In genomic region chr12:110001596-110001995, GRCh38 we compare ENCODE assay signal across 13 cellular contexts. TPM values are rescaled to one million over a fixed set of nuclear protein-coding genes. Genes with fewer than 3 reads are reported as not detected.
DNase-seq lines count a peak whose midpoint lies in the region; ATAC-seq, FAIRE-seq and TF ChIP-seq lines count a peak whose summit lies in the region.
"Had no signal": no experiment of that assay in that cellular context is flagged by ENCODE, and none has a peak within 500 bp of the region (broad histone marks: within the 10 kb centered on the region; RNA-seq: fewer than 3 reads in every experiment).

No MANE protein-coding gene starts in this region.

- H3K36me3 ChIP-seq in astrocyte (ENCODE audit: insufficient read depth, low read length), result peaks cover 8% of the 10 kb centered on the region
- H3K36me3 ChIP-seq: left ventricle myocardium inferior had no signal

- no peak overlapping the region for H2AFZ ChIP-seq in astrocyte (ENCODE audit: low read depth, low read length)

- peak overlapping the region; percentile 94 for H3K4me2 ChIP-seq in astrocyte (ENCODE audit: low read length)

- peak overlapping the region; percentile 84 for H3K27ac ChIP-seq in astrocyte (ENCODE audit: low read depth, low read length)
- H3K27ac ChIP-seq: left ventricle myocardium inferior had no signal

- peaks cover 34% of the 10 kb centered on the region for H3K4me1 ChIP-seq in astrocyte (ENCODE audit: insufficient read depth, low read length)

- H3K9ac ChIP-seq in astrocyte (ENCODE audit: low read length), result peak overlapping the region; percentile 72

- ATAC-seq in memory B cell (ENCODE audit: low read depth) (no peak), GM21447 (IDR thresholded peaks at IDR 0.05; ENCODE audit: unreplicated experiment) (no peak)

- peaks cover 4% of the 10 kb centered on the region for H3K4me1 Mint-ChIP-seq in astrocyte (ENCODE audit: low read depth, unreplicated experiment)
- H3K4me1 Mint-ChIP-seq in memory B cell, result peaks cover 44% of the 10 kb centered on the region

- H3K27me3 Mint-ChIP-seq in astrocyte (ENCODE audit: low read depth, unreplicated experiment), result no peaks in the 10 kb centered on the region
- no peaks in the 10 kb centered on the region for H3K27me3 Mint-ChIP-seq in memory B cell

- no peaks in the 10 kb centered on the region for H3K27me3 ChIP-seq in astrocyte (ENCODE audit: insufficient read depth, low read length)

- H3K27ac Mint-ChIP-seq in astrocyte (ENCODE audit: unreplicated experiment) (no peak overlapping the region), memory B cell (peak overlapping the region; percentile 99)

- H3K4me3 Mint-ChIP-seq in astrocyte (ENCODE audit: unreplicated experiment), result no peak overlapping the region
- H3K4me3 Mint-ChIP-seq in memory B cell, result peak overlapping the region; percentile 100

- no peaks in the 10 kb centered on the region for H3K9me3 Mint-ChIP-seq in astrocyte (ENCODE audit: unreplicated experiment)
- H3K9me3 Mint-ChIP-seq in memory B cell, result no peaks in the 10 kb centered on the region

- H3K4me3 ChIP-seq in HFF-Myc (replicated peaks; ENCODE audit: low read depth, low read length) (peak overlapping the region; percentile 82), astrocyte (ENCODE audit: insufficient read depth, low read depth, low read length) (no peak overlapping the region)
- H3K4me3 ChIP-seq: left ventricle myocardium inferior had no signal

- FAIRE-seq in astrocyte (lab: Jason Lieb, UNC), result no peak

- peaks cover 11% of the 10 kb centered on the region for H4K20me1 ChIP-seq in astrocyte (ENCODE audit: insufficient read depth, low read length)

- no peak for TF ChIP-seq CTCF in AG09319 (IDR thresholded peaks at IDR 0.05; ENCODE audit: low read depth, low read length)
- no peak for TF ChIP-seq CTCF in HFF-Myc (IDR thresholded peaks at IDR 0.05; ENCODE audit: low read depth, low read length, missing control alignments)
- no peak for TF ChIP-seq CTCF in astrocyte (IDR thresholded peaks at IDR 0.05; ENCODE audit: insufficient read depth, low read depth, low read length)

- H3K79me2 ChIP-seq in astrocyte (ENCODE audit: insufficient read depth, low read length), result peaks cover 76% of the 10 kb centered on the region

- H3K36me3 Mint-ChIP-seq in astrocyte (ENCODE audit: low read depth, unreplicated experiment), result no peaks in the 10 kb centered on the region
- peaks cover 13% of the 10 kb centered on the region for H3K36me3 Mint-ChIP-seq in memory B cell

- no peaks in the 10 kb centered on the region for H3K9me3 ChIP-seq in astrocyte (ENCODE audit: insufficient read depth, low read depth, low read length)
- H3K9me3 ChIP-seq: left ventricle myocardium inferior had no signal

- peak; percentile 37 for DNase-seq in AG09319 (ENCODE audit: extremely low read depth, low read depth)
- DNase-seq in HFF-Myc (ENCODE audit: extremely low read depth, low read depth), result peak; percentile 19
- DNase-seq in astrocyte (ENCODE audit: low read depth), result peak; percentile 95
- no peak for DNase-seq in memory B cell (ENCODE audit: low spot score in 2 of 2)
- DNase-seq in DMS79 treated with DMSO at 0.1 percent for 48 hours (lab: John Stamatoyannopoulos, UW), result no peak
- DNase-seq in SK-N-DZ (ENCODE audit: low spot score), result no peak
- DNase-seq in NCI-H2196 treated with DMSO at 0.1 percent for 48 hours (lab: John Stamatoyannopoulos, UW; ENCODE audit: unreplicated experiment), result no peak
- DNase-seq: activated CD8-positive, alpha-beta memory T cell treated with anti-CD3 and anti-CD28 coated beads, Interleukin-2, amount 50 U/mL, for 48 hours; effector CD8-positive, alpha-beta T cell; left ventricle myocardium inferior; NCI-H1092; substantia nigra had no signal

RNA-seq across cellular contexts. Expression of gene ANKRD13A, which starts 2.4 kb away (rescaled TPM):
- 22.5 and 23.9 TPM in 2 replicates for total RNA-seq in astrocyte
- polyA plus RNA-seq in SK-N-DZ (2014; cell fraction: cytosol; rRNA removed), result 40.7 and 64.8 TPM in 2 replicates
- 70.7 and 95.2 TPM in 2 replicates for polyA plus RNA-seq in SK-N-DZ (2014; cell fraction: nucleus; rRNA removed)

RNA-seq across cellular contexts. Expression of gene GIT2, which starts 5.4 kb away (rescaled TPM):
- 32.7 and 33.4 TPM in 2 replicates for total RNA-seq in astrocyte
- polyA plus RNA-seq in SK-N-DZ (2014; cell fraction: cytosol; rRNA removed), result 11.4 and 14.0 TPM in 2 replicates
- polyA plus RNA-seq in SK-N-DZ (2014; cell fraction: nucleus; rRNA removed), result 19.4 and 29.2 TPM in 2 replicates

RNA-seq across cellular contexts. Expression of gene C12orf76, which starts 46.7 kb away (rescaled TPM):
- 11.5 and 13.0 TPM in 2 replicates for total RNA-seq in astrocyte
- polyA plus RNA-seq in SK-N-DZ (2014; cell fraction: cytosol; rRNA removed), result 31.9 and 43.3 TPM in 2 replicates
- polyA plus RNA-seq in SK-N-DZ (2014; cell fraction: nucleus; rRNA removed), result 16.3 and 20.0 TPM in 2 replicates

Comparison
In these comparisons a context has a peak if more than half of its experiments do, and no peak if none do; other contexts are left out.
1. DNase-seq: peak in AG09319 (single experiment), HFF-Myc (single experiment) and astrocyte (single experiment); none in memory B cell (0 of 2), DMS79 treated with DMSO at 0.1 percent for 48 hours (single experiment), SK-N-DZ (single experiment) and NCI-H2196 treated with DMSO at 0.1 percent for 48 hours (single experiment).